In genomic region chr1:57012280-57012679, GRCh38 we compare ENCODE assay signal across 36 cellular contexts. TPM values are rescaled to one million over a fixed set of nuclear protein-coding genes. Genes with fewer than 3 reads are reported as not detected.
"Had no signal": no experiment of that assay in that cellular context is flagged by ENCODE, and none has a peak within 500 bp of the region (broad histone marks: within the 10 kb centered on the region; RNA-seq: fewer than 3 reads in every experiment).

No MANE protein-coding gene starts in this region.

- H3K4me1 ChIP-seq: colonic mucosa, esophagus squamous epithelium had no signal

- H3K27me3 Mint-ChIP-seq: activated CD4-positive, alpha-beta memory T cell treated with anti-CD3 and anti-CD28 coated beads, Interleukin-2, amount 10 ng/mL, durations not matched to agents 7 days and 5 days; activated CD4-positive, alpha-beta T cell treated with anti-CD3 and anti-CD28 coated beads, Interleukin-2, amount 10 ng/mL, durations not matched to agents 7 days and 5 days; activated T-cell treated with anti-CD3 and anti-CD28 coated beads, Interleukin-2, amount 50 U/mL, for 24 hours had no signal

- H3K9me3 ChIP-seq: colonic mucosa, esophagus squamous epithelium, gastroesophageal sphincter had no signal

- DNase-seq: activated CD4-positive, alpha-beta memory T cell treated with anti-CD3 and anti-CD28 coated beads, Interleukin-2, amount 10 ng/mL, durations not matched to agents 7 days and 5 days; activated CD4-positive, alpha-beta T cell treated with anti-CD3 and anti-CD28 coated beads for 1 hour; activated CD4-positive, alpha-beta T cell treated with anti-CD3 and anti-CD28 coated beads for 4 hours; activated CD4-positive, alpha-beta T cell treated with anti-CD3 and anti-CD28 coated beads, Interleukin-2, amount 10 ng/mL, durations not matched to agents 7 days and 5 days; activated CD4-positive, alpha-beta T cell treated with anti-CD3 and anti-CD28 coated beads, Interleukin-2, amount 50 U/mL, for 4 hours; activated CD8-positive, alpha-beta memory T cell treated with anti-CD3 and anti-CD28 coated beads, Interleukin-2, amount 50 U/mL, for 48 hours; activated gamma-delta T cell treated with Interleukin-2 at 50 U/mL for 16 hours; activated naive CD4-positive, alpha-beta T cell treated with anti-CD3 and anti-CD28 coated beads, Interleukin-2, amount 50 U/mL, for 16 hours; activated naive CD4-positive, alpha-beta T cell treated with Interleukin-2 at 50 U/mL for 16 hours; activated T-cell treated with anti-CD3 and anti-CD28 coated beads for 4 hours; activated T-cell treated with anti-CD3 and anti-CD28 coated beads, Interleukin-2, amount 50 U/mL, for 24 hours; activated T-cell treated with anti-CD3 and anti-CD28 coated beads, Interleukin-2, amount 50 U/mL, for 72 hours; amniotic stem cell; anterior cingulate cortex; brain microvascular endothelial cell; central memory CD4-positive, alpha-beta T cell; cerebellar nuclear complex; colonic mucosa; effector CD8-positive, alpha-beta T cell; esophagus squamous epithelium; foreskin melanocyte; T-helper 2 cell had no signal

- H3K36me3 Mint-ChIP-seq: activated naive CD8-positive, alpha-beta T cell; WTC11 had no signal

- H3K27me3 ChIP-seq: brain microvascular endothelial cell, colonic mucosa, esophagus squamous epithelium, gastroesophageal sphincter had no signal

- H3K4me3 ChIP-seq: colonic mucosa, esophagus squamous epithelium, gastroesophageal sphincter had no signal

- H3K4me3 Mint-ChIP-seq: activated CD4-positive, alpha-beta memory T cell treated with anti-CD3 and anti-CD28 coated beads, Interleukin-2, amount 10 ng/mL, durations not matched to agents 7 days and 5 days; activated CD4-positive, alpha-beta T cell treated with anti-CD3 and anti-CD28 coated beads, Interleukin-2, amount 10 ng/mL, durations not matched to agents 7 days and 5 days; activated naive CD8-positive, alpha-beta T cell; activated T-cell treated with anti-CD3 and anti-CD28 coated beads, Interleukin-2, amount 50 U/mL, for 24 hours; activated T-cell treated with anti-CD3 and anti-CD28 coated beads, Interleukin-2, amount 50 U/mL, for 72 hours; WTC11 had no signal

- ATAC-seq: activated T-cell treated with anti-CD3 and anti-CD28 coated beads, Interleukin-2, amount 50 U/mL, for 72 hours; gastroesophageal sphincter; WTC11 had no signal

- H3K4me1 Mint-ChIP-seq: activated CD4-positive, alpha-beta memory T cell treated with anti-CD3 and anti-CD28 coated beads, Interleukin-2, amount 10 ng/mL, durations not matched to agents 7 days and 5 days; activated CD4-positive, alpha-beta T cell treated with anti-CD3 and anti-CD28 coated beads, Interleukin-2, amount 10 ng/mL, durations not matched to agents 7 days and 5 days; WTC11 had no signal

- H3K27ac Mint-ChIP-seq: activated CD4-positive, alpha-beta memory T cell treated with anti-CD3 and anti-CD28 coated beads, Interleukin-2, amount 10 ng/mL, durations not matched to agents 7 days and 5 days; activated CD4-positive, alpha-beta T cell treated with anti-CD3 and anti-CD28 coated beads, Interleukin-2, amount 10 ng/mL, durations not matched to agents 7 days and 5 days; activated naive CD8-positive, alpha-beta T cell; activated T-cell treated with anti-CD3 and anti-CD28 coated beads, Interleukin-2, amount 50 U/mL, for 24 hours; activated T-cell treated with anti-CD3 and anti-CD28 coated beads, Interleukin-2, amount 50 U/mL, for 72 hours; WTC11 had no signal

- H3K9me3 Mint-ChIP-seq: activated CD4-positive, alpha-beta memory T cell treated with anti-CD3 and anti-CD28 coated beads, Interleukin-2, amount 10 ng/mL, durations not matched to agents 7 days and 5 days; activated CD4-positive, alpha-beta T cell treated with anti-CD3 and anti-CD28 coated beads, Interleukin-2, amount 10 ng/mL, durations not matched to agents 7 days and 5 days; activated T-cell treated with anti-CD3 and anti-CD28 coated beads, Interleukin-2, amount 50 U/mL, for 24 hours; activated T-cell treated with anti-CD3 and anti-CD28 coated beads, Interleukin-2, amount 50 U/mL, for 72 hours; WTC11 had no signal

- H3K27ac ChIP-seq: brain microvascular endothelial cell, colonic mucosa, epithelial cell of prostate, esophagus squamous epithelium, gastroesophageal sphincter had no signal

- H3K36me3 ChIP-seq: brain microvascular endothelial cell, colonic mucosa, esophagus squamous epithelium, gastroesophageal sphincter had no signal

RNA-seq across cellular contexts. Expression of gene C8B, which starts 46.5 kb away (rescaled TPM):
- total RNA-seq: activated CD4-positive, alpha-beta memory T cell treated with anti-CD3 and anti-CD28 coated beads, Interleukin-2, amount 10 ng/mL, durations not matched to agents 7 days and 5 days; activated CD4-positive, alpha-beta T cell treated with anti-CD3 and anti-CD28 coated beads, Interleukin-2, amount 10 ng/mL, durations not matched to agents 7 days and 5 days; activated T-cell treated with anti-CD3 and anti-CD28 coated beads, Interleukin-2, amount 50 U/mL, for 72 hours; astrocyte; bronchial epithelial cell; colonic mucosa; dermis microvascular lymphatic vessel endothelial cell; endothelial cell of umbilical vein; fibroblast of lung; fibroblast of villous mesenchyme; gastroesophageal sphincter; glomerular endothelial cell; T-helper 1 cell treated with Interleukin-12 subunit alpha and Interleukin-12 subunit beta and Interleukin-4 antibody, amounts not matched to agents 30 ng/mL and 1 ng/mL, for 36 hours had no signal
- polyA plus RNA-seq: adipose tissue, endothelial cell of umbilical vein, esophagus, fibroblast of lung had no signal
